Comparison of ENCODE assay signal across 7 cellular contexts in the genomic region with DNA sequence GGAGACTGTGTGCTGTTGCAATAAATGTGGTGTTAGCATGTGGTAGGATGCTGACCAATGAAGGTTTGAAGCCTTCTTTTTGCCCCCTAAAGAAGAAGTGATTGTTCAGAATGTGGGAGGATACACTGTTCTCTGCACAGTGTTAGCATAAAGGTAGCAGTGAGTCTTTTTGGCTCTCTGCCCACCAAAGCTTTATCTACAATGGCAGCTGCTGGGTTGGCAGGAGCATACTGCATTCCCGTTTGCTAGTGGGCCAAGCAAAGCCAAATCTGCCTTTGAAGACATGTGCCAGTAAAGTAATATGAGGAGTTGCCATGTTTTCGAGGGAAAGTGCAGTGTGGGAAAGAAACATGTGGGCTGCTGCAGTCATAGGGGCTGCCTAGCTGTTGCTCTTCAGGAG. TPM values are rescaled to one million over a fixed set of nuclear protein-coding genes. Genes with fewer than 3 reads are reported as not detected.
"Had no signal": no experiment of that assay in that cellular context is flagged by ENCODE, and none has a peak within 500 bp of the region (broad histone marks: within the 10 kb centered on the region; RNA-seq: fewer than 3 reads in every experiment).

No MANE protein-coding gene starts in this region.

RNA-seq across cellular contexts. Expression of gene BPY2, which starts 56.4 kb away (rescaled TPM):
- total RNA-seq: GM23248, GM23338, H1, H4, H7, H9, HFFc6 had no signal
